Comparison of ENCODE assay signal across 8 cellular contexts in genomic region chr7:43729214-43729923, GRCh38. TPM values are rescaled to one million over a fixed set of nuclear protein-coding genes. Genes with fewer than 3 reads are reported as not detected.
DNase-seq lines count a peak whose midpoint lies in the region; ATAC-seq lines count a peak whose summit lies in the region.

Gene COA1, minus strand, starts transcription at chr7:43729523. Its CDS starts 80,909 bp downstream, at chr7:43648614.

- ATAC-seq in GM19468 (IDR thresholded peaks at IDR 0.05; ENCODE audit: extremely low read depth, unreplicated experiment), result peak; percentile 49

- peak; percentile 73 for DNase-seq in COLO829 (ENCODE audit: low spot score)
- DNase-seq in HS-5 (ENCODE audit: low read depth), result peak; percentile 93
- DNase-seq in NK-92 (lab: John Stamatoyannopoulos, UW; ENCODE audit: unreplicated experiment), result peak; percentile 8
- peak; percentile 90 for DNase-seq in activated CD8-positive, alpha-beta memory T cell treated with anti-CD3 and anti-CD28 coated beads for 24 hours
- DNase-seq in effector CD8-positive, alpha-beta T cell (lab: John Stamatoyannopoulos, UW), result peak; percentile 64
- DNase-seq in lung microvascular endothelial cell (ENCODE audit: low read depth in 2 of 2), result peak; percentile 93 to 94
- peak; percentile 58 to 72 (median 67) for DNase-seq in stimulated activated CD4-positive, alpha-beta T cell treated with anti-CD3 and anti-CD28 coated beads, TNF-alpha, amount 100 ng/mL, for 4 hours (ENCODE audit: low read depth in 3 of 3)

RNA-seq across cellular contexts. Expression of gene COA1, which starts in this region (rescaled TPM):
- total RNA-seq in lung microvascular endothelial cell, result 27.0 and 29.4 TPM in 2 replicates

Comparison
In these comparisons a context has a peak if more than half of its experiments do, and no peak if none do; other contexts are left out.
1. Peak in every context shown above with its lines: DNase-seq and ATAC-seq.
2. DNase-seq: peak in every context shown above with its lines; median percentile 94 in lung microvascular endothelial cell; 93 in HS-5; 90 in activated CD8-positive, alpha-beta memory T cell treated with anti-CD3 and anti-CD28 coated beads for 24 hours; 73 in COLO829; 67 in stimulated activated CD4-positive, alpha-beta T cell treated with anti-CD3 and anti-CD28 coated beads, TNF-alpha, amount 100 ng/mL, for 4 hours; 64 in effector CD8-positive, alpha-beta T cell; 8 in NK-92.